In the genomic region with DNA sequence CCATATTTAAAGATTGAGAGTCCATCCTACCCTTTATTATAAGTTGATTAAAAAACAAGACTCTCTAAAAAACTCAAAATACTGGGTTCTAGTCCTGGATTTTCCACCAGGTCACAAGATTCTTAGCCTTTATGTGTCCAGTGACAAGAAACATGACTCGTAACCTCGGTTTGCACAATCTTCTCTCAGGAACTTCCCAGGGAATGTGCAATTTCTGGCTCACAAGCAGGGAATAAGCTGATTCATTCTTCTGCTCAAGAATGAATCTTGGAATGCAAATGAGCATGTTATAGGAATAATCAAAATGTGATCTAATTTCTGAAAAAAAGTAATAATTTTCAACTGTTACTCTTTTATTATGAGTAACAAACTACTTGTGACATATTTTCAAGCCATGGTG, we compare ENCODE assay signal across 15 cellular contexts. TPM values are rescaled to one million over a fixed set of nuclear protein-coding genes. Genes with fewer than 3 reads are reported as not detected.
A peak's percentile ranks its signal among the peaks of the same experiment; 100 is the strongest.
DNase-seq lines count a peak whose midpoint lies in the region; ATAC-seq and TF ChIP-seq lines count a peak whose summit lies in the region.
"Had no signal": no experiment of that assay in that cellular context is flagged by ENCODE, and none has a peak within 500 bp of the region (broad histone marks: within the 10 kb centered on the region; RNA-seq: fewer than 3 reads in every experiment).

No MANE protein-coding gene starts in this region.

- H3K4me1 ChIP-seq in gastrocnemius medialis = peaks cover 0 to 9% of the 10 kb centered on the region in 2 donors
- H3K4me1 ChIP-seq: uterus had no signal

- no peaks in the 10 kb centered on the region for H3K36me3 Mint-ChIP-seq in CD4-positive, alpha-beta T cell (ENCODE audit: low read depth)
- no peaks in the 10 kb centered on the region for H3K36me3 Mint-ChIP-seq in activated CD8-positive, alpha-beta T cell treated with anti-CD3 and anti-CD28 coated beads for 36 hours (ENCODE audit: low read depth)

- no peaks in the 10 kb centered on the region for H3K27me3 ChIP-seq in gastrocnemius medialis
- no peaks in the 10 kb centered on the region for H3K27me3 ChIP-seq in CD4-positive, alpha-beta T cell (ENCODE audit: control insufficient read depth, insufficient read depth, low read length)
- H3K27me3 ChIP-seq: ovary, uterus had no signal

- H3K27me3 Mint-ChIP-seq in CD4-positive, alpha-beta T cell = peaks cover 10% of the 10 kb centered on the region
- H3K27me3 Mint-ChIP-seq in activated CD8-positive, alpha-beta T cell treated with anti-CD3 and anti-CD28 coated beads for 36 hours = peaks cover 3% of the 10 kb centered on the region

- H3K9me3 Mint-ChIP-seq in CD4-positive, alpha-beta T cell = no peaks in the 10 kb centered on the region
- no peaks in the 10 kb centered on the region for H3K9me3 Mint-ChIP-seq in activated CD8-positive, alpha-beta T cell treated with anti-CD3 and anti-CD28 coated beads for 36 hours

- H3K4me3 Mint-ChIP-seq in CD4-positive, alpha-beta T cell = no peak overlapping the region
- no peak overlapping the region for H3K4me3 Mint-ChIP-seq in activated CD8-positive, alpha-beta T cell treated with anti-CD3 and anti-CD28 coated beads for 36 hours

- no peak for TF ChIP-seq POLR2A in gastrocnemius medialis (IDR thresholded peaks at IDR 0.05)

- TF ChIP-seq CTCF in RWPE1 (conservative IDR thresholded peaks at IDR 0.05; ENCODE audit: low read depth) (no peak), fibroblast of mammary gland (conservative IDR thresholded peaks at IDR 0.05; ENCODE audit: control insufficient read depth, insufficient read depth, low read depth, low read length) (no peak), gastrocnemius medialis (IDR thresholded peaks at IDR 0.05 in 4 of 5, conservative IDR thresholded peaks at IDR 0.05 in 1 of 5) (no peak)
- no peak for TF ChIP-seq CTCF in CD4-positive, alpha-beta T cell (IDR thresholded peaks at IDR 0.05)
- no peak for TF ChIP-seq CTCF in activated CD8-positive, alpha-beta T cell treated with anti-CD3 and anti-CD28 coated beads for 36 hours (IDR thresholded peaks at IDR 0.05)

- POLR2A ChIA-PET in RWPE1 (lab: Yijun Ruan, JAX; ENCODE audit: low non-redundant PET) = no interaction called here
- POLR2A ChIA-PET in CD4-positive, alpha-beta T cell (lab: Charles Lee) = no interaction called here
- POLR2A ChIA-PET in activated CD8-positive, alpha-beta T cell treated with anti-CD3 and anti-CD28 coated beads for 36 hours (lab: Charles Lee) = interaction anchor here (0.6 kb wide), 1 partner anchor 55 kb away, joined by 3 read pairs; no protein-coding TSS in a partner anchor

- ATAC-seq in gastrocnemius medialis (peak; percentile 63 to 87), GM19328 (IDR thresholded peaks at IDR 0.05; ENCODE audit: unreplicated experiment) (no peak)
- no peak for ATAC-seq in CD4-positive, alpha-beta T cell (ENCODE audit: poor library complexity)
- no peak for ATAC-seq in activated CD8-positive, alpha-beta T cell treated with anti-CD3 and anti-CD28 coated beads for 36 hours

- peak; percentile 73 for DNase-seq in GM03348 (ENCODE audit: low spot score)
- peak; percentile 39 for DNase-seq in RWPE1 (ENCODE audit: low spot score)
- DNase-seq in fibroblast of mammary gland (ENCODE audit: low read depth) = peak; percentile 94
- DNase-seq in gastrocnemius medialis = peak in 1 of 2 donors; percentile 32
- DNase-seq in CD4-positive, alpha-beta T cell = no peak
- DNase-seq in NCI-H510A (lab: John Stamatoyannopoulos, UW) = no peak
- no peak for DNase-seq in activated CD8-positive, alpha-beta T cell treated with anti-CD3 and anti-CD28 coated beads for 36 hours
- DNase-seq: activated gamma-delta T cell; effector memory CD4-positive, alpha-beta T cell; kidney; NCI-H187 treated with DMSO at 0.1 percent for 48 hours; ovary; uterus had no signal

- no peaks in the 10 kb centered on the region for H3K36me3 ChIP-seq in gastrocnemius medialis
- H3K36me3 ChIP-seq: ovary, uterus had no signal

- H3K27ac ChIP-seq in RWPE1 (no peak overlapping the region), gastrocnemius medialis (no peak overlapping the region)
- no peak overlapping the region for H3K27ac ChIP-seq in CD4-positive, alpha-beta T cell (ENCODE audit: low read depth, low read length)
- H3K27ac ChIP-seq: ovary, uterus had no signal

- H3K27ac Mint-ChIP-seq in CD4-positive, alpha-beta T cell = no peak overlapping the region
- no peak overlapping the region for H3K27ac Mint-ChIP-seq in activated CD8-positive, alpha-beta T cell treated with anti-CD3 and anti-CD28 coated beads for 36 hours

- in situ Hi-C loops in gastrocnemius medialis (cut with MboI; ENCODE audit: low sequenced_read_pairs in 4 of 4) = no loop called here

- intact Hi-C loops in gastrocnemius medialis (cut with DNase I; ENCODE audit: low total_unique reads) = no loop called here
- intact Hi-C loops in CD4-positive, alpha-beta T cell (cut with DNase I, micrococcal nuclease) = no loop called here
- intact Hi-C loops in activated CD8-positive, alpha-beta T cell treated with anti-CD3 and anti-CD28 coated beads for 36 hours (cut with micrococcal nuclease) = no loop called here

- H3K4me1 Mint-ChIP-seq in CD4-positive, alpha-beta T cell (ENCODE audit: low read depth) = no peaks in the 10 kb centered on the region
- H3K4me1 Mint-ChIP-seq in activated CD8-positive, alpha-beta T cell treated with anti-CD3 and anti-CD28 coated beads for 36 hours (ENCODE audit: low read depth) = peaks cover 6% of the 10 kb centered on the region

- CTCF ChIA-PET in RWPE1 (lab: Yijun Ruan, JAX) = no interaction called here
- CTCF ChIA-PET in CD4-positive, alpha-beta T cell (lab: Charles Lee) = no interaction called here
- CTCF ChIA-PET in activated CD8-positive, alpha-beta T cell treated with anti-CD3 and anti-CD28 coated beads for 36 hours (lab: Charles Lee) = interaction anchor here (2.2 kb wide), 1 partner anchor 9 kb away, joined by 5 read pairs; no protein-coding TSS in a partner anchor

- H3K4me3 ChIP-seq in fibroblast of mammary gland (ENCODE audit: control insufficient read depth, low read depth, low read length) (no peak overlapping the region), gastrocnemius medialis (no peak overlapping the region)
- H3K4me3 ChIP-seq: ovary, uterus had no signal

- H3K9me3 ChIP-seq in gastrocnemius medialis = no peaks in the 10 kb centered on the region
- no peaks in the 10 kb centered on the region for H3K9me3 ChIP-seq in CD4-positive, alpha-beta T cell (ENCODE audit: control insufficient read depth, low read length)
- H3K9me3 ChIP-seq: ovary, uterus had no signal

RNA-seq across cellular contexts. Expression of gene OGFRL1, which starts 45.1 kb away (rescaled TPM):
- total RNA-seq in gastrocnemius medialis = 10 to 100 TPM in 1 of 4 donors, 1 to 10 TPM in 3; 4.6 to 18.0 (median 6.8) TPM
- total RNA-seq in CD4-positive, alpha-beta T cell = 1 to 10 TPM; 9.1 TPM
- 1 to 10 TPM; 4.6 TPM for total RNA-seq in activated CD8-positive, alpha-beta T cell treated with anti-CD3 and anti-CD28 coated beads for 36 hours
- total RNA-seq: HT-29 had no signal

Comparison
In these comparisons a context has a peak if more than half of its experiments do, and no peak if none do; other contexts are left out.
1. DNase-seq: peak in GM03348 (single experiment), RWPE1 (single experiment) and fibroblast of mammary gland (single experiment); none in CD4-positive, alpha-beta T cell (0 of 10), NCI-H510A (single experiment) and activated CD8-positive, alpha-beta T cell treated with anti-CD3 and anti-CD28 coated beads for 36 hours (single experiment).
2. ATAC-seq: peak in gastrocnemius medialis (2 of 2); none in CD4-positive, alpha-beta T cell (single experiment), activated CD8-positive, alpha-beta T cell treated with anti-CD3 and anti-CD28 coated beads for 36 hours (single experiment) and GM19328 (single experiment).